16 cellular contexts compared by ENCODE assay signal in the genomic region with DNA sequence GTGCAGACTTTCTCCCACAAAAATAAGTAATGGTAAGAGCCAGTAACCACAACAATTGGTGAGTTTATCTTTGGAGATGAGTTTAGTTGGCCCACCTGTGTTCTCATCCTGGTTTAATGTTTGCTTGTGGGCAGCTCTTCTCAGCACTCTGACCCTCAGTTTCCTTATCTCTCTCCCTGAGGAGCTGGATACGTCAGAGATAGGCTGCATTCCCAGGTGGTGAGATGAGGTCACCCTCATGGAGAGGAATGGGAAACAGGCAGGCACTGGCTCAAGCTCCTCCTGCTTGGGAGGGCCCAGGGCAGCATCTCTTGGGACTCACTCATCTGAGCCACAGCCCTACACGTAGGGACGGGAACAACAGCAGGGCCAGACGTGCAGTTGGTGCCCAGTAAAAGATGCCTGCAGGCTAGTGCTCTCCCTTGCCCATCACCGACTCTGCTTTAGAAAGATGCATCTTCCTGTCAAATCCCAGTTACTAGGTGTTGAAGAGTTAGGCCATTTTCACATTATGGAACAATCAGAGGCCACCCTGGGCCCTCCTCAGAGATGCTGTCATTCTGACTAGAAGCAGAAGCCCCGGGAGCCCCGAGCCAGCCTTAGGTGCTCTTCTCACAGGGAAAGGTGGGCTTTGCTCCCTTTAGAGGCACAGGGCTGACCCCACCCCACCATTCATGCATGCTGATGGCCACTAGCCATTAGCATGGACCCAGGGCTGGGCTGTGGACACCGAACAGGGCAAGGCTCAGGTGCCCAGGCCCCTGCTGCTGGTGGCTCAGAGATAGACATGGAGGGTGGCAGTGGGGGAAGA. TPM values are rescaled to one million over a fixed set of nuclear protein-coding genes. Genes with fewer than 3 reads are reported as not detected.
DNase-seq lines count a peak whose midpoint lies in the region; ATAC-seq and TF ChIP-seq lines count a peak whose summit lies in the region.
"Had no signal": no experiment of that assay in that cellular context is flagged by ENCODE, and none has a peak within 500 bp of the region (broad histone marks: within the 10 kb centered on the region; RNA-seq: fewer than 3 reads in every experiment).

No MANE protein-coding gene starts in this region.

- no peak overlapping the region for H2BK120ac ChIP-seq in IMR-90 (ENCODE audit: low read depth, low read length)

- peaks cover 40% of the 10 kb centered on the region for H3K4me1 Mint-ChIP-seq in endothelial cell (ENCODE audit: unreplicated experiment)

- H2BK20ac ChIP-seq in IMR-90 (ENCODE audit: low read depth, low read length), result no peak overlapping the region

- H2BK5ac ChIP-seq in IMR-90 (ENCODE audit: low read depth, low read length, poor library complexity, severe bottlenecking), result no peak overlapping the region

- H4K91ac ChIP-seq in IMR-90 (ENCODE audit: insufficient read depth, low read depth, low read length), result no peak overlapping the region

- peaks cover 43% of the 10 kb centered on the region for H3K36me3 Mint-ChIP-seq in endothelial cell (ENCODE audit: low read depth, unreplicated experiment)

- no peaks in the 10 kb centered on the region for H3K9me3 Mint-ChIP-seq in endothelial cell (ENCODE audit: unreplicated experiment)
- H3K9me3 Mint-ChIP-seq: activated CD4-positive, alpha-beta T cell treated with anti-CD3 and anti-CD28 coated beads, Interleukin-2, amount 10 ng/mL, durations not matched to agents 24 days and 14 days had no signal

- TF ChIP-seq CTCF in IMR-90 (conservative IDR thresholded peaks at IDR 0.05; ENCODE audit: low read depth, low read length) (no peak), brain microvascular endothelial cell (IDR thresholded peaks at IDR 0.05; ENCODE audit: low read depth, low read length, missing control alignments) (no peak), endothelial cell (IDR thresholded peaks at IDR 0.05; ENCODE audit: unreplicated experiment) (no peak)

- no TSS peak for BruUV-seq in IMR-90 (replicated peaks; lab: Mats Ljungman, UMichigan)

- no peak overlapping the region for H2BK15ac ChIP-seq in IMR-90 (ENCODE audit: low read depth, low read length)

- peak; percentile 85 for ATAC-seq in IMR-90 (ENCODE audit: low read depth)
- ATAC-seq in left cardiac atrium, result peak; percentile 46 to 90
- no peak for ATAC-seq in HG02970 (IDR thresholded peaks at IDR 0.05; ENCODE audit: low FRiP score, unreplicated experiment)
- no peak for ATAC-seq in GM18505 (IDR thresholded peaks at IDR 0.05; ENCODE audit: unreplicated experiment)

- no peak overlapping the region for H3K4me3 ChIP-seq in IMR-90 (ENCODE audit: insufficient read depth, low read depth, low read length)
- H3K4me3 ChIP-seq in brain microvascular endothelial cell (ENCODE audit: low read depth, low read length), result no peak overlapping the region

- WGBS in IMR-90 (ENCODE audit: extremely low coverage in 2 of 2, insufficient read length in 1 of 2), 2 experiments, result 100% methylated on average over 1 of the region's 8 CpGs; no CpG with 5 or more reads in 1 of the 2 experiments

- peaks cover 10% of the 10 kb centered on the region for H3K27me3 Mint-ChIP-seq in endothelial cell (ENCODE audit: unreplicated experiment)
- H3K27me3 Mint-ChIP-seq: activated CD4-positive, alpha-beta T cell treated with anti-CD3 and anti-CD28 coated beads, Interleukin-2, amount 10 ng/mL, durations not matched to agents 24 days and 14 days had no signal

- no peak overlapping the region for H3K56ac ChIP-seq in IMR-90 (ENCODE audit: extremely low read depth, insufficient read depth, low read length)

- no peaks in the 10 kb centered on the region for H3K79me1 ChIP-seq in IMR-90 (ENCODE audit: low read depth in 1 of 2, low read length in 2 of 2)

- H3K4me2 ChIP-seq in IMR-90 (ENCODE audit: low read depth, low read length), result no peak overlapping the region

- POLR2A ChIA-PET in IMR-90 (lab: Charles Lee; ENCODE audit: unreplicated experiment), result no interaction called here

- in situ Hi-C loops in IMR-90 (cut with MboI; ENCODE audit: low sequenced_read_pairs), result no loop called here
- in situ Hi-C loops in brain microvascular endothelial cell (cut with HindIII; ENCODE audit: low pct_ligation_motif_present, low sequenced_read_pairs), result no loop called here

- H3K9me3 ChIP-seq in IMR-90 (ENCODE audit: control insufficient read depth, insufficient read depth, low read length), result no peaks in the 10 kb centered on the region

- H3K27ac Mint-ChIP-seq in endothelial cell (ENCODE audit: unreplicated experiment), result no peak overlapping the region

- H2AK5ac ChIP-seq in IMR-90 (ENCODE audit: low read depth, low read length), result no peak overlapping the region

- intact Hi-C loops in IMR-90 (cut with micrococcal nuclease), result no loop called here
- intact Hi-C loops in left cardiac atrium (cut with DNase I), result no loop called here

- peaks cover 75% of the 10 kb centered on the region for H3K36me3 ChIP-seq in IMR-90 (ENCODE audit: control insufficient read depth, insufficient read depth, low read length)
- H3K36me3 ChIP-seq in brain microvascular endothelial cell (replicated peaks), result peaks cover 54% of the 10 kb centered on the region

- H4K5ac ChIP-seq in IMR-90 (ENCODE audit: low read depth, low read length), result no peak overlapping the region

- H4K20me1 ChIP-seq in IMR-90 (ENCODE audit: insufficient read depth, low read length), result no peaks in the 10 kb centered on the region

- peaks cover 10% of the 10 kb centered on the region; the same call in 1 of the 2 replicates for H3K9me1 ChIP-seq in IMR-90 (ENCODE audit: insufficient read depth, low read length)

- H3K27me3 ChIP-seq in IMR-90 (ENCODE audit: control insufficient read depth, insufficient read depth, low read length) (no peaks in the 10 kb centered on the region), brain microvascular endothelial cell (replicated peaks) (no peaks in the 10 kb centered on the region)

- H3K4me1 ChIP-seq in IMR-90 (ENCODE audit: control insufficient read depth, insufficient read depth, low read length), result no peaks in the 10 kb centered on the region

- no peak overlapping the region for H2AFZ ChIP-seq in IMR-90 (replicated peaks; ENCODE audit: low read length, poor library complexity)

- dilution Hi-C loops in IMR-90 (cut with HindIII; ENCODE audit: low sequenced_read_pairs, unreplicated experiment), result no loop called here

- TF ChIP-seq POLR2A in IMR-90 (IDR thresholded peaks at IDR 0.05; ENCODE audit: low read depth, low read length), result no peak
- no peak for TF ChIP-seq POLR2A in GM18505 (IDR thresholded peaks at IDR 0.05; ENCODE audit: borderline replicate concordance, extremely low read depth, insufficient read depth, insufficient read length)

- DNase-seq in IMR-90 (peak; percentile 94), brain microvascular endothelial cell (peak; percentile 94), left cardiac atrium (peak; percentile 75), pulmonary artery endothelial cell (ENCODE audit: low read depth, low spot score) (peak; percentile 89), midbrain (lab: John Stamatoyannopoulos, UW) (no peak), endothelial cell (ENCODE audit: low spot score) (no peak)
- DNase-seq: activated CD4-positive, alpha-beta T cell treated with anti-CD3 and anti-CD28 coated beads, Interleukin-2, amount 10 ng/mL, durations not matched to agents 24 days and 14 days; foreskin melanocyte; NCI-H2081; stimulated activated CD4-positive, alpha-beta T cell treated with anti-CD3 and anti-CD28 coated beads, Interleukin-4, amount 100 ng/mL, for 1 hour; stimulated activated naive CD4-positive, alpha-beta T cell treated with Interleukin-2 at 50 U/mL for 16 hours had no signal

- no peak overlapping the region for H2AK9ac ChIP-seq in IMR-90 (replicated peaks; ENCODE audit: low read depth, low read length, poor library complexity)

- no peak overlapping the region for H3K18ac ChIP-seq in IMR-90 (ENCODE audit: low read depth, low read length)

- H3K27ac ChIP-seq in IMR-90 (ENCODE audit: insufficient read depth, low read length), result no peak overlapping the region
- peak overlapping the region; percentile 64 for H3K27ac ChIP-seq in brain microvascular endothelial cell
- H3K27ac ChIP-seq: C4-2B had no signal

- H3K14ac ChIP-seq in IMR-90 (replicated peaks; ENCODE audit: low read depth, low read length), result no peak overlapping the region

- CTCF ChIA-PET in IMR-90 (lab: Yijun Ruan, JAX), result no interaction called here

- TF ChIP-seq RAD21 in IMR-90 (IDR thresholded peaks at IDR 0.05; ENCODE audit: low read length), result no peak

- no peak overlapping the region for H4K8ac ChIP-seq in IMR-90 (ENCODE audit: low read depth in 2 of 2, low read length in 2 of 2)

- H3K4ac ChIP-seq in IMR-90 (ENCODE audit: low read depth, low read length), result no peak overlapping the region

- H3K4me3 Mint-ChIP-seq in endothelial cell (ENCODE audit: unreplicated experiment), result no peak overlapping the region
- H3K4me3 Mint-ChIP-seq: activated CD4-positive, alpha-beta T cell treated with anti-CD3 and anti-CD28 coated beads, Interleukin-2, amount 10 ng/mL, durations not matched to agents 24 days and 14 days had no signal

- no peak overlapping the region for H3K9ac ChIP-seq in IMR-90 (ENCODE audit: low read depth, low read length)

- H3K23ac ChIP-seq in IMR-90 (ENCODE audit: low read depth, low read length), result no peak overlapping the region

TF ChIP-seq in IMR-90, 13 proteins besides CTCF, POLR2A, EP300 and RAD21 (continues in another document):
- TF ChIP-seq MAZ (IDR thresholded peaks at IDR 0.05; ENCODE audit: borderline replicate concordance, low read depth, low read length) (no peak), MXI1 (IDR thresholded peaks at IDR 0.05; ENCODE audit: borderline replicate concordance, low read depth, low read length) (no peak), RCOR1 (IDR thresholded peaks at IDR 0.05; ENCODE audit: insufficient replicate concordance, low read length) (no peak), SMC3 (IDR thresholded peaks at IDR 0.05; ENCODE audit: low read depth, low read length) (no peak), CHD1 (IDR thresholded peaks at IDR 0.05; ENCODE audit: low read depth, low read length) (no peak)
- TF ChIP-seq, protein P1, sequence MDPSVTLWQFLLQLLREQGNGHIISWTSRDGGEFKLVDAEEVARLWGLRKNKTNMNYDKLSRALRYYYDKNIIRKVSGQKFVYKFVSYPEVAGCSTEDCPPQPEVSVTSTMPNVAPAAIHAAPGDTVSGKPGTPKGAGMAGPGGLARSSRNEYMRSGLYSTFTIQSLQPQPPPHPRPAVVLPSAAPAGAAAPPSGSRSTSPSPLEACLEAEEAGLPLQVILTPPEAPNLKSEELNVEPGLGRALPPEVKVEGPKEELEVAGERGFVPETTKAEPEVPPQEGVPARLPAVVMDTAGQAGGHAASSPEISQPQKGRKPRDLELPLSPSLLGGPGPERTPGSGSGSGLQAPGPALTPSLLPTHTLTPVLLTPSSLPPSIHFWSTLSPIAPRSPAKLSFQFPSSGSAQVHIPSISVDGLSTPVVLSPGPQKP (IDR thresholded peaks at IDR 0.05; ENCODE audit: borderline replicate concordance, low read depth, low read length), result no peak

RNA-seq across cellular contexts. Expression of gene GRIP2, which starts 59.7 kb away (rescaled TPM):
- total RNA-seq in IMR-90 (2012; rRNA removed) (under 0.01 TPM in 1 of 2 replicates, not detected in the other), left cardiac atrium (10 to 100 TPM; 18.2 to 19.8 TPM), pulmonary artery endothelial cell (0.04 TPM in 1 of 2 replicates, not detected in the other), endothelial cell (ENCODE audit: unreplicated experiment) (6.6 TPM)
- polyA plus RNA-seq in IMR-90 (2012; rRNA removed), result 0.05 and 0.17 TPM in 2 replicates
- 0.02 TPM in 1 of 2 replicates, not detected in the other for polyA plus RNA-seq in IMR-90 (2012; cell fraction: cytosol; rRNA removed)
- 0.25 and 0.34 TPM in 2 replicates for polyA plus RNA-seq in IMR-90 (2012; cell fraction: nucleus; rRNA removed; ENCODE audit: low replicate concordance)
- total RNA-seq: activated CD4-positive, alpha-beta T cell treated with anti-CD3 and anti-CD28 coated beads, Interleukin-2, amount 10 ng/mL, durations not matched to agents 24 days and 14 days; LHCN-M2; lung microvascular endothelial cell had no signal

Comparison
In these comparisons a context has a peak if more than half of its experiments do, and no peak if none do; other contexts are left out.
1. ATAC-seq: peak in IMR-90 (single experiment) and left cardiac atrium (2 of 2); none in HG02970 (single experiment) and GM18505 (single experiment).
2. DNase-seq: peak in IMR-90 (single experiment), brain microvascular endothelial cell (single experiment), left cardiac atrium (single experiment) and pulmonary artery endothelial cell (single experiment); none in midbrain (single experiment) and endothelial cell (single experiment).